ENCODE assay signal across 13 cellular contexts in genomic region chr2:135164431-135164830, GRCh38.
DNase-seq lines count a peak whose midpoint lies in the region; ATAC-seq and TF ChIP-seq lines count a peak whose summit lies in the region.
"Had no signal": no experiment of that assay in that cellular context is flagged by ENCODE, and none has a peak within 500 bp of the region (broad histone marks: within the 10 kb centered on the region; RNA-seq: fewer than 3 reads in every experiment).

No MANE protein-coding gene starts in this region.

- no peaks in the 10 kb centered on the region for H3K9me3 ChIP-seq in Panc1 (ENCODE audit: control insufficient read depth, insufficient read depth, low read depth, low read length)
- H3K9me3 ChIP-seq in tibial artery: no peaks in the 10 kb centered on the region
- H3K9me3 ChIP-seq: heart right ventricle had no signal

- TF ChIP-seq CTCF in Panc1 (IDR thresholded peaks at IDR 0.05): no peak
- TF ChIP-seq CTCF in epithelial cell of esophagus (IDR thresholded peaks at IDR 0.05; ENCODE audit: insufficient read depth, low read depth, low read length, missing control alignments): no peak
- TF ChIP-seq CTCF in tibial artery (IDR thresholded peaks at IDR 0.05): no peak

- peak overlapping the region; percentile 26 for H3K27ac Mint-ChIP-seq in activated naive CD4-positive, alpha-beta T cell treated with anti-CD3 and anti-CD28 coated beads for 36 hours
- H3K27ac Mint-ChIP-seq: B cell, IgD-negative memory B cell had no signal

- no peak overlapping the region for H3K4me3 ChIP-seq in Panc1 (ENCODE audit: low read depth in 2 of 2, low read length in 2 of 2)
- no peak overlapping the region for H3K4me3 ChIP-seq in epithelial cell of esophagus (ENCODE audit: low read length)
- no peak overlapping the region for H3K4me3 ChIP-seq in tibial artery
- H3K4me3 ChIP-seq: heart right ventricle had no signal

- in situ Hi-C loops in Panc1 (cut with HindIII; ENCODE audit: low pct_unique_long_range_greater_than_20kb, low sequenced_read_pairs): no loop called here

- H3K4me1 ChIP-seq in Panc1 (ENCODE audit: control insufficient read depth, insufficient read depth, low read length): no peaks in the 10 kb centered on the region
- no peaks in the 10 kb centered on the region for H3K4me1 ChIP-seq in tibial artery
- H3K4me1 ChIP-seq: heart right ventricle had no signal

- POLR2A ChIA-PET in Panc1 (lab: Charles Lee): no interaction called here

- no peak overlapping the region for H3K4me3 Mint-ChIP-seq in activated naive CD4-positive, alpha-beta T cell treated with anti-CD3 and anti-CD28 coated beads for 36 hours
- H3K4me3 Mint-ChIP-seq: B cell; central memory CD8-positive, alpha-beta T cell; IgD-negative memory B cell had no signal

- peaks cover 24% of the 10 kb centered on the region for H3K36me3 Mint-ChIP-seq in activated naive CD4-positive, alpha-beta T cell treated with anti-CD3 and anti-CD28 coated beads for 36 hours (ENCODE audit: low read depth)

- H3K36me3 ChIP-seq in Panc1 (ENCODE audit: control insufficient read depth, insufficient read depth, low read length): peaks cover 23% of the 10 kb centered on the region
- H3K36me3 ChIP-seq in tibial artery: peaks cover 61 to 75% (median 68%) of the 10 kb centered on the region in 3 donors

- no peaks in the 10 kb centered on the region for H3K27me3 Mint-ChIP-seq in activated naive CD4-positive, alpha-beta T cell treated with anti-CD3 and anti-CD28 coated beads for 36 hours (ENCODE audit: low read depth)
- H3K27me3 Mint-ChIP-seq: B cell; central memory CD8-positive, alpha-beta T cell; IgD-negative memory B cell had no signal

- ATAC-seq in Panc1: peak; percentile 74
- ATAC-seq: heart right ventricle had no signal

- H3K27ac ChIP-seq in Panc1 (ENCODE audit: low read length): no peak overlapping the region
- H3K27ac ChIP-seq in tibial artery: no peak overlapping the region
- H3K27ac ChIP-seq: heart right ventricle had no signal

- intact Hi-C loops in activated naive CD4-positive, alpha-beta T cell treated with anti-CD3 and anti-CD28 coated beads for 36 hours (cut with micrococcal nuclease): no loop called here
- intact Hi-C loops in Panc1 (cut with micrococcal nuclease; ENCODE audit: unreplicated experiment): loop anchor here (10.0 kb wide), 1 partner anchor 160 kb away; no protein-coding TSS in a partner anchor
- intact Hi-C loops in tibial artery (cut with DNase I; ENCODE audit: low total_unique reads): no loop called here

- no peaks in the 10 kb centered on the region for H3K27me3 ChIP-seq in Panc1 (ENCODE audit: control insufficient read depth, insufficient read depth, low read length)
- no peaks in the 10 kb centered on the region for H3K27me3 ChIP-seq in tibial artery
- H3K27me3 ChIP-seq: heart right ventricle had no signal

- peaks cover 11% of the 10 kb centered on the region for H3K4me1 Mint-ChIP-seq in activated naive CD4-positive, alpha-beta T cell treated with anti-CD3 and anti-CD28 coated beads for 36 hours (ENCODE audit: low read depth)
- H3K4me1 Mint-ChIP-seq: B cell had no signal

- BruUV-seq in Panc1 (replicated peaks; lab: Mats Ljungman, UMichigan): no TSS peak

- no peak for DNase-seq in activated naive CD4-positive, alpha-beta T cell treated with anti-CD3 and anti-CD28 coated beads for 36 hours
- DNase-seq in activated naive CD4-positive, alpha-beta T cell treated with Interleukin-2 at 50 U/mL for 16 hours: no peak
- DNase-seq in Panc1 (ENCODE audit: low read depth, low spot score): no peak
- peak; percentile 95 for DNase-seq in epithelial cell of esophagus (ENCODE audit: low read depth)
- DNase-seq in smooth muscle cell of the brain vasculature (ENCODE audit: low read depth, low spot score): peak; percentile 17
- DNase-seq in stimulated activated CD4-positive, alpha-beta T cell treated with anti-CD3 and anti-CD28 coated beads, Interleukin-4, amount 100 ng/mL, for 1 hour: no peak
- no peak for DNase-seq in tibial artery
- no peak for DNase-seq in stimulated activated naive CD4-positive, alpha-beta T cell treated with Interleukin-2 at 50 U/mL for 16 hours (lab: John Stamatoyannopoulos, UW)
- DNase-seq: heart right ventricle, NCI-H524 had no signal

- CTCF ChIA-PET in activated naive CD4-positive, alpha-beta T cell treated with anti-CD3 and anti-CD28 coated beads for 36 hours (lab: Charles Lee): interaction anchor here (1.3 kb wide), 1 partner anchor 1220 kb away, joined by 3 read pairs; no protein-coding TSS in a partner anchor
- CTCF ChIA-PET in Panc1 (lab: Charles Lee): no interaction called here

- H3K9me3 Mint-ChIP-seq in activated naive CD4-positive, alpha-beta T cell treated with anti-CD3 and anti-CD28 coated beads for 36 hours: no peaks in the 10 kb centered on the region
- H3K9me3 Mint-ChIP-seq: central memory CD8-positive, alpha-beta T cell; IgD-negative memory B cell had no signal

Comparison
In these comparisons a context has a peak if more than half of its experiments do, and no peak if none do; other contexts are left out.
1. DNase-seq: peak in epithelial cell of esophagus (single experiment) and smooth muscle cell of the brain vasculature (single experiment); none in activated naive CD4-positive, alpha-beta T cell treated with anti-CD3 and anti-CD28 coated beads for 36 hours (single experiment), activated naive CD4-positive, alpha-beta T cell treated with Interleukin-2 at 50 U/mL for 16 hours (single experiment), Panc1 (single experiment), stimulated activated CD4-positive, alpha-beta T cell treated with anti-CD3 and anti-CD28 coated beads, Interleukin-4, amount 100 ng/mL, for 1 hour (single experiment), tibial artery (0 of 2) and stimulated activated naive CD4-positive, alpha-beta T cell treated with Interleukin-2 at 50 U/mL for 16 hours (single experiment).